In genomic region chr14:95290769-95291440, GRCh38 we compare ENCODE assay signal across 8 cellular contexts. TPM values are rescaled to one million over a fixed set of nuclear protein-coding genes. Genes with fewer than 3 reads are reported as not detected.
DNase-seq lines count a peak whose midpoint lies in the region; ATAC-seq and TF ChIP-seq lines count a peak whose summit lies in the region.

No MANE protein-coding gene starts in this region.

- no peaks in the 10 kb centered on the region for H3K79me2 ChIP-seq in trophoblast cell (ENCODE audit: control insufficient read depth, insufficient read depth, low read length, poor library complexity)

- no peak overlapping the region for H4K8ac ChIP-seq in trophoblast cell (ENCODE audit: low read depth, low read length)

- WGBS in body of pancreas, 2 donors, result 17 to 24% methylated on average over 14 to 20 of the region's 20 CpGs
- WGBS in trophoblast cell (ENCODE audit: extremely low coverage, insufficient coverage, insufficient read length), result no CpG with 5 or more reads among the region's 20 CpGs

- no peak overlapping the region for H2BK120ac ChIP-seq in trophoblast cell (ENCODE audit: insufficient read depth, low read length, poor library complexity)

- H3K4me1 ChIP-seq in body of pancreas (peaks cover 55% of the 10 kb centered on the region), trophoblast cell (ENCODE audit: control insufficient read depth in 1 of 2, insufficient read depth in 2 of 2, low read length in 2 of 2) (peaks cover 0 to 3% of the 10 kb centered on the region in 2 experiments)

- H2AK5ac ChIP-seq in trophoblast cell (ENCODE audit: low read length), result no peak overlapping the region

- no peak overlapping the region for H2AFZ ChIP-seq in trophoblast cell (ENCODE audit: insufficient read depth, low read length, poor library complexity)

- no peak overlapping the region for H3K14ac ChIP-seq in trophoblast cell (ENCODE audit: low read length)

- peak; percentile 96 for ATAC-seq in body of pancreas
- ATAC-seq in HG03139 (IDR thresholded peaks at IDR 0.05; ENCODE audit: unreplicated experiment), result no peak

- H3K9ac ChIP-seq in trophoblast cell (ENCODE audit: low read length), result no peak overlapping the region

- H3K36me3 ChIP-seq in body of pancreas (replicated peaks in 1 of 2; ENCODE audit: insufficient read depth in 1 of 2, low read depth in 2 of 2) (no peaks in the 10 kb centered on the region), trophoblast cell (ENCODE audit: control insufficient read depth in 1 of 2, insufficient read depth in 2 of 2, low read length in 2 of 2) (no peaks in the 10 kb centered on the region)

- TF ChIP-seq POLR2A in body of pancreas (IDR thresholded peaks at IDR 0.05), result peak in 1 of 3 donors; percentile 31

- no peak overlapping the region for H3K18ac ChIP-seq in trophoblast cell (ENCODE audit: low read length)

- H4K12ac ChIP-seq in trophoblast cell (ENCODE audit: low read depth, low read length), result no peak overlapping the region

- intact Hi-C loops in body of pancreas (cut with DNase I), result no loop called here

- no peak overlapping the region for H3K4me3 ChIP-seq in body of pancreas
- no peak overlapping the region for H3K4me3 ChIP-seq in trophoblast cell (ENCODE audit: low read depth, low read length)

- H2BK5ac ChIP-seq in trophoblast cell (ENCODE audit: low read depth, low read length, poor library complexity), result no peak overlapping the region

- H3K9me3 ChIP-seq in body of pancreas (no peaks in the 10 kb centered on the region), trophoblast cell (ENCODE audit: insufficient read depth, low read depth, low read length) (no peaks in the 10 kb centered on the region)

- H3K23ac ChIP-seq in trophoblast cell (ENCODE audit: low read length), result no peak overlapping the region

- H2BK12ac ChIP-seq in trophoblast cell (ENCODE audit: low read length), result no peak overlapping the region

- TF ChIP-seq CTCF in body of pancreas (IDR thresholded peaks at IDR 0.05), result peak in 1 of 7 experiments; percentile 2

- no peaks in the 10 kb centered on the region for H3K27me3 ChIP-seq in body of pancreas
- no peaks in the 10 kb centered on the region for H3K27me3 ChIP-seq in trophoblast cell (ENCODE audit: insufficient read depth, low read length)

- no peak overlapping the region for H4K91ac ChIP-seq in trophoblast cell (ENCODE audit: low read depth, low read length)

- no peak overlapping the region for H3K4ac ChIP-seq in trophoblast cell (ENCODE audit: low read depth, low read length)

- H3K79me1 ChIP-seq in trophoblast cell (ENCODE audit: low read length), result no peaks in the 10 kb centered on the region

- H3K27ac ChIP-seq in body of pancreas, result peak overlapping the region; percentile 77 to 90 (median 84)
- no peak overlapping the region for H3K27ac ChIP-seq in trophoblast cell (ENCODE audit: low read depth, low read length)

- H3K4me2 ChIP-seq in trophoblast cell (ENCODE audit: low read length), result no peak overlapping the region

- DNase-seq in D341Med (ENCODE audit: low spot score) (peak; percentile 53), NCI-H128 (lab: John Stamatoyannopoulos, UW; ENCODE audit: unreplicated experiment) (peak; percentile 73), body of pancreas (peak; percentile 92 to 95 (median 94)), mesenteric fat pad (ENCODE audit: low spot score) (peak; percentile 89), trophoblast cell (no peak), glomerular visceral epithelial cell (ENCODE audit: extremely low spot score) (no peak), SW 1271 (lab: John Stamatoyannopoulos, UW) (no peak)

RNA-seq across cellular contexts. Expression of gene CLMN, which starts 28.8 kb away (rescaled TPM):
- 10 to 100 TPM; 53.7 to 54.7 TPM for total RNA-seq in body of pancreas
- total RNA-seq in mesenteric fat pad, result 47.4 TPM
- polyA plus RNA-seq in trophoblast cell (2013), result 7.4 and 7.6 TPM in 2 replicates

Comparison
In these comparisons a context has a peak if more than half of its experiments do, and no peak if none do; other contexts are left out.
1. DNase-seq: peak in D341Med (single experiment), NCI-H128 (single experiment), body of pancreas (4 of 4) and mesenteric fat pad (single experiment); none in trophoblast cell (0 of 2), glomerular visceral epithelial cell (single experiment) and SW 1271 (0 of 2).